ENCODE assay signal across 1 cellular context in genomic region chr9:133514475-133515239, GRCh38.
TF ChIP-seq lines count a peak whose summit lies in the region.

No MANE protein-coding gene starts in this region.

TF ChIP-seq in IMR-90, 13 proteins besides CTCF, POLR2A, EP300 and RAD21 (continued from another document):
- TF ChIP-seq, protein P1, sequence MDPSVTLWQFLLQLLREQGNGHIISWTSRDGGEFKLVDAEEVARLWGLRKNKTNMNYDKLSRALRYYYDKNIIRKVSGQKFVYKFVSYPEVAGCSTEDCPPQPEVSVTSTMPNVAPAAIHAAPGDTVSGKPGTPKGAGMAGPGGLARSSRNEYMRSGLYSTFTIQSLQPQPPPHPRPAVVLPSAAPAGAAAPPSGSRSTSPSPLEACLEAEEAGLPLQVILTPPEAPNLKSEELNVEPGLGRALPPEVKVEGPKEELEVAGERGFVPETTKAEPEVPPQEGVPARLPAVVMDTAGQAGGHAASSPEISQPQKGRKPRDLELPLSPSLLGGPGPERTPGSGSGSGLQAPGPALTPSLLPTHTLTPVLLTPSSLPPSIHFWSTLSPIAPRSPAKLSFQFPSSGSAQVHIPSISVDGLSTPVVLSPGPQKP (IDR thresholded peaks at IDR 0.05; ENCODE audit: borderline replicate concordance, low read depth, low read length): no peak
- no peak for TF ChIP-seq FOS (IDR thresholded peaks at IDR 0.05; ENCODE audit: low read depth, low read length)
- TF ChIP-seq USF2 (IDR thresholded peaks at IDR 0.05; ENCODE audit: low read depth, low read length): no peak
- TF ChIP-seq NFE2L2 (IDR thresholded peaks at IDR 0.05; ENCODE audit: low read depth, low read length): no peak
- no peak for TF ChIP-seq CEBPB (IDR thresholded peaks at IDR 0.05; ENCODE audit: low read depth, low read length)
- TF ChIP-seq MAFK (IDR thresholded peaks at IDR 0.05; ENCODE audit: low read depth, low read length): no peak
- no peak for TF ChIP-seq RFX5 (IDR thresholded peaks at IDR 0.05; ENCODE audit: low read depth, low read length)
- TF ChIP-seq MXI1 (IDR thresholded peaks at IDR 0.05; ENCODE audit: borderline replicate concordance, low read depth, low read length): no peak
